Comparison of ENCODE assay signal across 8 cellular contexts in the genomic region with DNA sequence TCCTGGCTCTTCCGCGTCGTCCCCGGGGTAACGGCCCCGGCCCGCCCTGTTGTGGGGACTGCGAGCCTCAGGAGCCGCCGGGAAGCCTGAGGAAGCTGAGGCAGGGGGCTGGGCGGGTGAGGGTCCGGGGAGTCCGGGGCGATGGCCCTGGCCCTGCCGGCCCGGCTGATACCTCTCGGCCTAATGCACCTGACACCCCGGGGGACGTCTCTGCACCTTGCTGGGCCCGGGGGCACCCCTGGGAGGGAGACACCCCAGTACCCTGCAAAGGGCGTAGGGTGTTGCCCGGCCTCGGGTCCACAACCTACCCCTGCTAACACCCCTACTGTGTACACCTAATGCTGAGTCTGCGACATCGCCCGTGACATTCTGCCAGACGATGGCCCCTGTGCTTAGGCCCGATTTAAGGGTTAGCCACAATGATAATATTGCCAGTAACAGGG. TPM values are rescaled to one million over a fixed set of nuclear protein-coding genes. Genes with fewer than 3 reads are reported as not detected.
DNase-seq lines count a peak whose midpoint lies in the region; TF ChIP-seq lines count a peak whose summit lies in the region.

No MANE protein-coding gene starts in this region.

- peaks cover 2 to 21% of the 10 kb centered on the region in 2 donors for H3K36me3 ChIP-seq in muscle layer of duodenum (ENCODE audit: control insufficient read depth in 1 of 2, insufficient read depth in 2 of 2, low read length in 2 of 2)

- H3K4me3 ChIP-seq in HL-60 (replicated peaks; ENCODE audit: insufficient read depth, low read length) (peak overlapping the region; percentile 97), muscle layer of duodenum (ENCODE audit: low read depth in 1 of 2, low read length in 2 of 2) (peak overlapping the region; percentile 75 to 98)

- no peaks in the 10 kb centered on the region for H3K27me3 Mint-ChIP-seq in chondrocyte (ENCODE audit: low read depth)

- H3K36me3 Mint-ChIP-seq in chondrocyte (ENCODE audit: low read depth): peaks cover 3% of the 10 kb centered on the region

- peak; percentile 67 for DNase-seq in activated effector memory CD4-positive, alpha-beta T cell treated with anti-CD3 and anti-CD28 coated beads, Interleukin-2, amount 50 U/mL, for 16 hours
- DNase-seq in activated effector memory CD4-positive, alpha-beta T cell treated with Interleukin-2 at 50 U/mL for 16 hours: no peak
- no peak for DNase-seq in HL-60 (ENCODE audit: low read depth in 1 of 2, low spot score in 1 of 2)
- no peak for DNase-seq in chondrocyte (ENCODE audit: low spot score)
- DNase-seq in stimulated activated naive CD4-positive, alpha-beta T cell (lab: John Stamatoyannopoulos, UW): no peak
- DNase-seq in NCI-H2196 treated with DMSO at 0.1 percent for 48 hours (lab: John Stamatoyannopoulos, UW; ENCODE audit: unreplicated experiment): no peak
- no peak for DNase-seq in NCI-H345 (lab: John Stamatoyannopoulos, UW)

- peaks cover 0 to 25% of the 10 kb centered on the region in 2 donors for H3K4me1 ChIP-seq in muscle layer of duodenum (ENCODE audit: control insufficient read depth in 1 of 2, insufficient read depth in 2 of 2, low read length in 2 of 2)

- H3K27ac Mint-ChIP-seq in chondrocyte (ENCODE audit: unreplicated experiment): peak overlapping the region; percentile 29

- H3K4me3 Mint-ChIP-seq in chondrocyte (ENCODE audit: unreplicated experiment): peak overlapping the region; percentile 89

- H3K9me3 ChIP-seq in muscle layer of duodenum (ENCODE audit: control insufficient read depth in 1 of 2, low read length in 2 of 2): no peaks in the 10 kb centered on the region

- H3K9me3 Mint-ChIP-seq in chondrocyte (ENCODE audit: low read depth): no peaks in the 10 kb centered on the region

- peaks cover 12% of the 10 kb centered on the region for H3K4me1 Mint-ChIP-seq in chondrocyte (ENCODE audit: low read depth)

- peak overlapping the region; percentile 64 for H3K27ac ChIP-seq in HL-60 (replicated peaks)
- no peak overlapping the region for H3K27ac ChIP-seq in muscle layer of duodenum (ENCODE audit: low read length)

- no peaks in the 10 kb centered on the region for H3K27me3 ChIP-seq in HL-60 (ENCODE audit: insufficient read depth, poor library complexity, severe bottlenecking)
- no peaks in the 10 kb centered on the region for H3K27me3 ChIP-seq in muscle layer of duodenum (ENCODE audit: low read depth, low read length)

- TF ChIP-seq CTCF in HL-60 (IDR thresholded peaks at IDR 0.05; ENCODE audit: insufficient read depth, low read length) (no peak), chondrocyte (IDR thresholded peaks at IDR 0.05) (peak; percentile 2)

RNA-seq across cellular contexts. Expression of a gene that starts 0.4 kb away (rescaled TPM):
- 64.5 to 78.4 TPM (median 65.5 TPM) in 3 replicates for total RNA-seq in chondrocyte

RNA-seq across cellular contexts. Expression of a gene that starts 7.8 kb away (rescaled TPM):
- 265 to 294 TPM (median 265 TPM) in 3 replicates for total RNA-seq in chondrocyte

RNA-seq across cellular contexts. Expression of a gene that starts 16.6 kb away (rescaled TPM):
- 24.2 to 27.8 TPM (median 26.7 TPM) in 3 replicates for total RNA-seq in chondrocyte
